Comparison of ENCODE assay signal across 22 cellular contexts in the genomic region with DNA sequence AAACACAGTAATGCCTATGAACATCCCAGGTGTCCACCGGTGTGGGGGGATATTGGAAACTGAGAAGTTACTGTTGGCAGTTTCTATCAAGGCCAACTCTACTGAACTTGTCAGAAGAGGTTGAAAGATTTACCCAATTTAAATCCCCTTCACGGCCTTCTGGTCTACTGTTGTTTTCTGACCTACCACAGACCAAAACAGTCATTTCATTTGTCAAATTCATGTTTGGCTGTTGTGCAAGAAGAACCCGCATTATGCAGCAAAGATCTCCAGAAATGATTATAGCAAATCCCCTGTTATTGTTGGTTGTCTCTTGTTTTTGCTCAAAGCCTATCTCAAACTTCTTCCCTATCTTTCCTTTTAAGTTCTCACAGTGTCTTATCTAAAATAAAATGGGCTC.
DNase-seq lines count a peak whose midpoint lies in the region; ATAC-seq and TF ChIP-seq lines count a peak whose summit lies in the region.
"Had no signal": no experiment of that assay in that cellular context is flagged by ENCODE, and none has a peak within 500 bp of the region (broad histone marks: within the 10 kb centered on the region; RNA-seq: fewer than 3 reads in every experiment).

No MANE protein-coding gene starts in this region.

- H3K36me3 ChIP-seq in naive thymus-derived CD4-positive, alpha-beta T cell (ENCODE audit: control insufficient read depth in 2 of 3, insufficient read depth in 3 of 3, low read length in 3 of 3): no peaks in the 10 kb centered on the region
- no peaks in the 10 kb centered on the region for H3K36me3 ChIP-seq in aorta (ENCODE audit: control insufficient read depth in 1 of 2, insufficient read depth in 2 of 2, low read length in 1 of 2)
- H3K36me3 ChIP-seq in heart right ventricle: no peaks in the 10 kb centered on the region

- CTCF ChIA-PET in naive thymus-derived CD4-positive, alpha-beta T cell (lab: Charles Lee): no interaction called here

- WGBS in aorta, 2 donors: 4 to 13% methylated on average over 3 of the region's 3 CpGs
- 66 to 75% methylated on average over 3 of the region's 3 CpGs for WGBS in heart right ventricle, 2 donors

- peaks cover 0 to 13% (median 0%) of the 10 kb centered on the region in 5 donors for H3K27me3 Mint-ChIP-seq in naive thymus-derived CD4-positive, alpha-beta T cell

- H3K4me3 ChIP-seq in naive thymus-derived CD4-positive, alpha-beta T cell (ENCODE audit: low read length): no peak overlapping the region
- no peak overlapping the region for H3K4me3 ChIP-seq in aorta (ENCODE audit: low read length in 2 of 2)
- H3K4me3 ChIP-seq in heart right ventricle: no peak overlapping the region
- H3K4me3 ChIP-seq: GM12878 had no signal

- H3K27ac Mint-ChIP-seq in naive thymus-derived CD4-positive, alpha-beta T cell: no peak overlapping the region
- H3K27ac Mint-ChIP-seq: CD4-positive, CD25-positive, alpha-beta regulatory T cell; IgD-negative memory B cell had no signal

- peaks cover 0 to 4% (median 0%) of the 10 kb centered on the region in 5 donors for H3K36me3 Mint-ChIP-seq in naive thymus-derived CD4-positive, alpha-beta T cell
- H3K36me3 Mint-ChIP-seq: CD4-positive, CD25-positive, alpha-beta regulatory T cell; IgD-negative memory B cell had no signal

- no peak overlapping the region for H3K4me3 Mint-ChIP-seq in naive thymus-derived CD4-positive, alpha-beta T cell
- H3K4me3 Mint-ChIP-seq: CD4-positive, CD25-positive, alpha-beta regulatory T cell; IgD-negative memory B cell had no signal

- POLR2A ChIA-PET in naive thymus-derived CD4-positive, alpha-beta T cell (lab: Charles Lee): no interaction called here

- H3K9me3 Mint-ChIP-seq in naive thymus-derived CD4-positive, alpha-beta T cell: peaks cover 0 to 12% (median 7%) of the 10 kb centered on the region in 11 donors

- peak; percentile 61 for ATAC-seq in naive thymus-derived CD4-positive, alpha-beta T cell
- no peak for ATAC-seq in aorta (ENCODE audit: low FRiP score)
- ATAC-seq in HG02970 (IDR thresholded peaks at IDR 0.05; ENCODE audit: low FRiP score, unreplicated experiment): no peak
- no peak for ATAC-seq in heart right ventricle
- no peak for ATAC-seq in HG03571 (IDR thresholded peaks at IDR 0.05; ENCODE audit: unreplicated experiment)
- ATAC-seq: GM12878, Right ventricle myocardium inferior had no signal

- no peaks in the 10 kb centered on the region for H3K4me1 Mint-ChIP-seq in naive thymus-derived CD4-positive, alpha-beta T cell
- H3K4me1 Mint-ChIP-seq: IgD-negative memory B cell had no signal

- intact Hi-C loops in naive thymus-derived CD4-positive, alpha-beta T cell (cut with micrococcal nuclease): no loop called here
- intact Hi-C loops in aorta (cut with DNase I): loop anchor here (5.0 kb wide), 2 partner anchors 34 to 44 kb away; no protein-coding TSS in a partner anchor
- intact Hi-C loops in heart right ventricle (cut with DNase I): no loop called here

- peaks cover 0 to 3% of the 10 kb centered on the region in 2 donors for H3K27me3 ChIP-seq in naive thymus-derived CD4-positive, alpha-beta T cell (ENCODE audit: control insufficient read depth in 2 of 2, insufficient read depth in 2 of 2, low read length in 2 of 2)
- H3K27me3 ChIP-seq in aorta (ENCODE audit: control insufficient read depth in 1 of 2, insufficient read depth in 2 of 2, low read length in 1 of 2) (no peaks in the 10 kb centered on the region), heart right ventricle (no peaks in the 10 kb centered on the region)

- no peak for TF ChIP-seq CTCF in heart right ventricle (IDR thresholded peaks at IDR 0.05)

- no peaks in the 10 kb centered on the region for H3K9me3 ChIP-seq in naive thymus-derived CD4-positive, alpha-beta T cell (ENCODE audit: control insufficient read depth in 2 of 3, low read length in 3 of 3)
- H3K9me3 ChIP-seq in aorta (ENCODE audit: control insufficient read depth, low read length) (no peaks in the 10 kb centered on the region), heart right ventricle (peaks cover 0 to 9% (median 0%) of the 10 kb centered on the region in 11 donors)

- DNase-seq in OCI-M1 (lab: John Stamatoyannopoulos, UW): peak; percentile 55
- peak; percentile 67 for DNase-seq in amniotic epithelial cell (ENCODE audit: low read depth)
- no peak for DNase-seq in naive thymus-derived CD4-positive, alpha-beta T cell
- DNase-seq in aorta: no peak
- no peak for DNase-seq in heart right ventricle
- DNase-seq: Caco-2; CD4-positive, CD25-positive, alpha-beta regulatory T cell; DMS 273 treated with DMSO at 0.1 percent for 48 hours; DMS79 treated with DMSO at 0.1 percent for 48 hours; GOT3; HCEC 1CT; Karpas-422; NCI-H1694; NCI-H2081 treated with DMSO at 0.1 percent for 48 hours; NCI-H2171 treated with DMSO at 0.1 percent for 48 hours; NCI-H524 treated with DMSO at 0.1 percent for 48 hours; NCI-H82 had no signal

- H3K4me1 ChIP-seq in naive thymus-derived CD4-positive, alpha-beta T cell (ENCODE audit: control insufficient read depth in 2 of 2, insufficient read depth in 2 of 2, low read length in 2 of 2): no peaks in the 10 kb centered on the region
- H3K4me1 ChIP-seq in aorta (ENCODE audit: control insufficient read depth in 1 of 2, insufficient read depth in 2 of 2, low read length in 2 of 2): peaks cover 1 to 11% of the 10 kb centered on the region in 2 donors
- no peaks in the 10 kb centered on the region for H3K4me1 ChIP-seq in heart right ventricle
- H3K4me1 ChIP-seq: Caco-2 had no signal

- H3K27ac ChIP-seq in naive thymus-derived CD4-positive, alpha-beta T cell (ENCODE audit: low read depth, low read length): no peak overlapping the region
- peak overlapping the region; percentile 63 to 87 for H3K27ac ChIP-seq in aorta (ENCODE audit: low read depth in 1 of 2, low read length in 2 of 2)
- no peak overlapping the region for H3K27ac ChIP-seq in heart right ventricle

Comparison
In these comparisons a context has a peak if more than half of its experiments do, and no peak if none do; other contexts are left out.
1. DNase-seq: peak in OCI-M1 (single experiment) and amniotic epithelial cell (single experiment); none in naive thymus-derived CD4-positive, alpha-beta T cell (0 of 9), aorta (0 of 2) and heart right ventricle (0 of 2).
2. H3K27ac ChIP-seq: peak in aorta (2 of 2); none in naive thymus-derived CD4-positive, alpha-beta T cell (single experiment) and heart right ventricle (0 of 10).
3. intact Hi-C loops: an anchor here in aorta (5.0 kb wide); none called in naive thymus-derived CD4-positive, alpha-beta T cell and heart right ventricle.